19 cellular contexts compared by ENCODE assay signal in the genomic region with DNA sequence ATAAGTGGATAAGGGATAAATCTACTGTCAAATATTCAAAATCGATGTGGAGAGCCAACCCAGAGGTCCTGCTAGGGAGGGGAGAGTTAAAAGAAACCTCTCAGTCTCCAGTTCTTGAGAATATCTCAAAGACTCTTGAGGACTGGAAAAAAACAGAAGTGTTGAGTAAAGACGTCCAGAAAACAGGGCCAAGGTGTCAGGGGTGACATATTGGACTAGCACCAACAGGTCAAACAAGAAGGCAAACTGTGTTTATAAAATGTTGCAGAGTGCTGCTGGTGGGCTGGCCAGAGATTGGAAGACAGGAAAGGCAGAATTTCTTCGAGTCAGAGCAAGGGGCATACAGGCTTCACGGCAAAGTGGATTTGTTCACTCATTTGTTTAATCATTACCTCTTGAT. TPM values are rescaled to one million over a fixed set of nuclear protein-coding genes. Genes with fewer than 3 reads are reported as not detected.
DNase-seq lines count a peak whose midpoint lies in the region; ATAC-seq and TF ChIP-seq lines count a peak whose summit lies in the region.
"Had no signal": no experiment of that assay in that cellular context is flagged by ENCODE, and none has a peak within 500 bp of the region (broad histone marks: within the 10 kb centered on the region; RNA-seq: fewer than 3 reads in every experiment).

No MANE protein-coding gene starts in this region.

- peak; percentile 57 for ATAC-seq in left lung
- ATAC-seq: naive thymus-derived CD4-positive, alpha-beta T cell had no signal

- CTCF ChIA-PET in activated CD4-positive, alpha-beta memory T cell treated with anti-CD3 and anti-CD28 coated beads for 36 hours (lab: Charles Lee): interaction anchor here (8.4 kb wide), 1 partner anchor 104 kb away, joined by 183 read pairs; no protein-coding TSS in a partner anchor

- no peak overlapping the region for H3K4me3 Mint-ChIP-seq in activated T-helper 2 cell treated with anti-CD3 and anti-CD28 coated beads, Interferon-gamma antibody, Interleukin-2, Interleukin-4, amounts not matched to agents 10 μg/mL and 5 μg/mL and 100 μg/mL, durations not matched to agents 14 hours and 24 hours and 36 hours (ENCODE audit: low read depth)
- H3K4me3 Mint-ChIP-seq in activated CD4-positive, alpha-beta memory T cell treated with anti-CD3 and anti-CD28 coated beads for 36 hours: no peak overlapping the region
- H3K4me3 Mint-ChIP-seq: central memory CD8-positive, alpha-beta T cell; IgD-negative memory B cell; memory B cell; naive thymus-derived CD4-positive, alpha-beta T cell had no signal

- peak overlapping the region; percentile 0 for H3K9ac ChIP-seq in smooth muscle cell (ENCODE audit: low read depth)

- TF ChIP-seq CTCF in left lung (IDR thresholded peaks at IDR 0.05) (no peak), smooth muscle cell (IDR thresholded peaks at IDR 0.05; ENCODE audit: borderline replicate concordance, insufficient read depth, poor library complexity, severe bottlenecking) (no peak), GM20000 (IDR thresholded peaks at IDR 0.05; ENCODE audit: extremely low read depth, missing control alignments) (no peak)

- H3K9me3 ChIP-seq in left lung: no peaks in the 10 kb centered on the region
- H3K9me3 ChIP-seq in smooth muscle cell (replicated peaks; ENCODE audit: low read depth): no peaks in the 10 kb centered on the region
- H3K9me3 ChIP-seq: prostate gland had no signal

- H3K27me3 ChIP-seq in left lung: no peaks in the 10 kb centered on the region
- H3K27me3 ChIP-seq in smooth muscle cell (ENCODE audit: low read depth): no peaks in the 10 kb centered on the region

- peaks cover 8% of the 10 kb centered on the region for H3F3A ChIP-seq in smooth muscle cell (ENCODE audit: low read depth)

- H4K20me1 ChIP-seq in smooth muscle cell (ENCODE audit: low read depth): no peaks in the 10 kb centered on the region

- in situ Hi-C loops in Caki2 (cut with HindIII; ENCODE audit: low pct_unique_long_range_greater_than_20kb, low sequenced_read_pairs): no loop called here

- H3K4me1 ChIP-seq in left lung (peaks cover 0 to 12% of the 10 kb centered on the region in 2 donors), smooth muscle cell (ENCODE audit: low read depth) (peaks cover 7% of the 10 kb centered on the region)
- H3K4me1 ChIP-seq: prostate gland had no signal

- H3K36me3 Mint-ChIP-seq in activated T-helper 2 cell treated with anti-CD3 and anti-CD28 coated beads, Interferon-gamma antibody, Interleukin-2, Interleukin-4, amounts not matched to agents 10 μg/mL and 5 μg/mL and 100 μg/mL, durations not matched to agents 14 hours and 24 hours and 36 hours (ENCODE audit: low read depth): no peaks in the 10 kb centered on the region
- no peaks in the 10 kb centered on the region for H3K36me3 Mint-ChIP-seq in activated CD4-positive, alpha-beta memory T cell treated with anti-CD3 and anti-CD28 coated beads for 36 hours
- H3K36me3 Mint-ChIP-seq: IgD-negative memory B cell; memory B cell; naive thymus-derived CD4-positive, alpha-beta T cell had no signal

- no peaks in the 10 kb centered on the region for H3K9me3 Mint-ChIP-seq in activated T-helper 2 cell treated with anti-CD3 and anti-CD28 coated beads, Interferon-gamma antibody, Interleukin-2, Interleukin-4, amounts not matched to agents 10 μg/mL and 5 μg/mL and 100 μg/mL, durations not matched to agents 14 hours and 24 hours and 36 hours
- no peaks in the 10 kb centered on the region for H3K9me3 Mint-ChIP-seq in activated CD4-positive, alpha-beta memory T cell treated with anti-CD3 and anti-CD28 coated beads for 36 hours
- H3K9me3 Mint-ChIP-seq: central memory CD8-positive, alpha-beta T cell; IgD-negative memory B cell; memory B cell had no signal

- H3K27me3 Mint-ChIP-seq in activated T-helper 2 cell treated with anti-CD3 and anti-CD28 coated beads, Interferon-gamma antibody, Interleukin-2, Interleukin-4, amounts not matched to agents 10 μg/mL and 5 μg/mL and 100 μg/mL, durations not matched to agents 14 hours and 24 hours and 36 hours (ENCODE audit: low read depth): no peaks in the 10 kb centered on the region
- H3K27me3 Mint-ChIP-seq in activated CD4-positive, alpha-beta memory T cell treated with anti-CD3 and anti-CD28 coated beads for 36 hours: no peaks in the 10 kb centered on the region
- H3K27me3 Mint-ChIP-seq: central memory CD8-positive, alpha-beta T cell; IgD-negative memory B cell had no signal

- H3K36me3 ChIP-seq in left lung (no peaks in the 10 kb centered on the region), smooth muscle cell (ENCODE audit: low read depth) (no peaks in the 10 kb centered on the region)
- H3K36me3 ChIP-seq: prostate gland had no signal

- WGBS in smooth muscle cell (ENCODE audit: low lambda C conversion rate): 42% methylated on average over 4 of the region's 4 CpGs

- no peaks in the 10 kb centered on the region for H3K79me2 ChIP-seq in smooth muscle cell (ENCODE audit: low read depth)

- intact Hi-C loops in activated T-helper 2 cell treated with anti-CD3 and anti-CD28 coated beads, Interferon-gamma antibody, Interleukin-2, Interleukin-4, amounts not matched to agents 10 μg/mL and 5 μg/mL and 100 μg/mL, durations not matched to agents 14 hours and 24 hours and 36 hours (cut with micrococcal nuclease): no loop called here
- intact Hi-C loops in left lung (cut with DNase I): no loop called here
- intact Hi-C loops in activated CD4-positive, alpha-beta memory T cell treated with anti-CD3 and anti-CD28 coated beads for 36 hours (cut with micrococcal nuclease): loop anchor here (2.0 to 10.0 kb wide), 2 partner anchors 122 to 542 kb away; a partner anchor contains a TSS

- DNase-seq in Caki2 (ENCODE audit: low read depth) (peak; percentile 35), left lung (no peak), smooth muscle cell (lab: John Stamatoyannopoulos, UW; ENCODE audit: unreplicated experiment) (no peak), GM20000 (ENCODE audit: low spot score) (no peak), NCI-H128 (lab: John Stamatoyannopoulos, UW; ENCODE audit: unreplicated experiment) (no peak), globus pallidus (ENCODE audit: low spot score) (no peak)
- DNase-seq in activated T-helper 2 cell treated with anti-CD3 and anti-CD28 coated beads, Interferon-gamma antibody, Interleukin-2, Interleukin-4, amounts not matched to agents 10 μg/mL and 5 μg/mL and 100 μg/mL, durations not matched to agents 14 hours and 24 hours and 36 hours (ENCODE audit: low spot score): no peak
- DNase-seq in activated CD4-positive, alpha-beta memory T cell treated with anti-CD3 and anti-CD28 coated beads for 36 hours: no peak
- DNase-seq: activated CD4-positive, alpha-beta T cell treated with anti-CD3 and anti-CD28 coated beads for 1 hour; effector CD4-positive, alpha-beta T cell; MM.1S; NCI-H146; stimulated activated CD4-positive, alpha-beta T cell treated with anti-CD3 and anti-CD28 coated beads, Interleukin-4, amount 100 ng/mL, for 4 hours had no signal

- peak overlapping the region in 1 of 2 donors; percentile 16 for H3K27ac ChIP-seq in left lung
- peak overlapping the region; percentile 93 for H3K27ac ChIP-seq in smooth muscle cell (ENCODE audit: low read depth)
- H3K27ac ChIP-seq: C4-2B, prostate gland had no signal

- H3K4me1 Mint-ChIP-seq in activated T-helper 2 cell treated with anti-CD3 and anti-CD28 coated beads, Interferon-gamma antibody, Interleukin-2, Interleukin-4, amounts not matched to agents 10 μg/mL and 5 μg/mL and 100 μg/mL, durations not matched to agents 14 hours and 24 hours and 36 hours (ENCODE audit: low read depth): peaks cover 38% of the 10 kb centered on the region
- peaks cover 38% of the 10 kb centered on the region for H3K4me1 Mint-ChIP-seq in activated CD4-positive, alpha-beta memory T cell treated with anti-CD3 and anti-CD28 coated beads for 36 hours (ENCODE audit: low read depth)
- H3K4me1 Mint-ChIP-seq: central memory CD8-positive, alpha-beta T cell had no signal

- peak overlapping the region; percentile 87 for H2AFZ ChIP-seq in smooth muscle cell (ENCODE audit: low read depth)

- H3K27ac Mint-ChIP-seq in activated T-helper 2 cell treated with anti-CD3 and anti-CD28 coated beads, Interferon-gamma antibody, Interleukin-2, Interleukin-4, amounts not matched to agents 10 μg/mL and 5 μg/mL and 100 μg/mL, durations not matched to agents 14 hours and 24 hours and 36 hours: peak overlapping the region; percentile 76
- no peak overlapping the region for H3K27ac Mint-ChIP-seq in activated CD4-positive, alpha-beta memory T cell treated with anti-CD3 and anti-CD28 coated beads for 36 hours
- H3K27ac Mint-ChIP-seq: memory B cell; naive thymus-derived CD4-positive, alpha-beta T cell had no signal

- H3K4me2 ChIP-seq in smooth muscle cell: peak overlapping the region; percentile 26

- H3K4me3 ChIP-seq in left lung (no peak overlapping the region), smooth muscle cell (no peak overlapping the region)
- H3K4me3 ChIP-seq: prostate gland had no signal

- POLR2A ChIA-PET in activated CD4-positive, alpha-beta memory T cell treated with anti-CD3 and anti-CD28 coated beads for 36 hours (lab: Charles Lee): no interaction called here

RNA-seq across cellular contexts. Expression of a gene that starts 33.8 kb away (rescaled TPM):
- 13.0 and 14.9 TPM in 2 replicates for total RNA-seq in Caki2 (2014; rRNA removed; shearing (Covaris generic); ENCODE audit: low replicate concordance)
- total RNA-seq in activated T-helper 2 cell treated with anti-CD3 and anti-CD28 coated beads, Interferon-gamma antibody, Interleukin-2, Interleukin-4, amounts not matched to agents 10 μg/mL and 5 μg/mL and 100 μg/mL, durations not matched to agents 14 hours and 24 hours and 36 hours: 15.4 and 16.0 TPM in 2 replicates
- 10 to 100 TPM; 55.2 to 79.3 TPM for total RNA-seq in left lung
- 40.2 and 57.3 TPM in 2 replicates for total RNA-seq in smooth muscle cell
- polyA plus RNA-seq in smooth muscle cell: 50.0 and 56.6 TPM in 2 replicates
- 10 to 100 TPM; 23.4 to 23.8 TPM for total RNA-seq in activated CD4-positive, alpha-beta memory T cell treated with anti-CD3 and anti-CD28 coated beads for 36 hours

RNA-seq across cellular contexts. Expression of a gene that starts 36.2 kb away (rescaled TPM):
- 278 and 342 TPM in 2 replicates for total RNA-seq in Caki2 (2014; rRNA removed; shearing (Covaris generic); ENCODE audit: low replicate concordance)
- total RNA-seq in activated T-helper 2 cell treated with anti-CD3 and anti-CD28 coated beads, Interferon-gamma antibody, Interleukin-2, Interleukin-4, amounts not matched to agents 10 μg/mL and 5 μg/mL and 100 μg/mL, durations not matched to agents 14 hours and 24 hours and 36 hours: 83.1 and 84.3 TPM in 2 replicates
- total RNA-seq in left lung (10 to 100 TPM; 61.2 to 87.4 TPM), smooth muscle cell (134 and 177 TPM in 2 replicates)
- 251 and 257 TPM in 2 replicates for polyA plus RNA-seq in smooth muscle cell
- total RNA-seq in activated CD4-positive, alpha-beta memory T cell treated with anti-CD3 and anti-CD28 coated beads for 36 hours: 10 to 100 TPM; 27.3 to 29.2 TPM
- polyA plus RNA-seq: IgD-negative memory B cell; naive thymus-derived CD4-positive, alpha-beta T cell had no signal
